Comparison of ENCODE assay signal across 8 cellular contexts in genomic region chr2:207768891-207769596, GRCh38. TPM values are rescaled to one million over a fixed set of nuclear protein-coding genes. Genes with fewer than 3 reads are reported as not detected.
DNase-seq lines count a peak whose midpoint lies in the region; ATAC-seq, FAIRE-seq and TF ChIP-seq lines count a peak whose summit lies in the region.

No MANE protein-coding gene starts in this region.

- H3K4me3 ChIP-seq in dorsolateral prefrontal cortex = peak overlapping the region; percentile 57 to 89 (median 78)
- H3K4me3 ChIP-seq in thymus (ENCODE audit: low read length) = peak overlapping the region; percentile 68

- DNase-seq in CD14-positive monocyte (ENCODE audit: low spot score) (no peak), GM19239 (ENCODE audit: insufficient read length, low spot score) (peak; percentile 42), dorsolateral prefrontal cortex (peak in 4 of 10 donors; percentile 8 to 59 (median 45)), mesothelial cell of epicardium (ENCODE audit: low spot score in 2 of 2, unreplicated experiment in 2 of 2) (peak in 1 of 2 experiments; percentile 53), NCI-H774 (lab: John Stamatoyannopoulos, UW) (no peak)

- ATAC-seq in HG03342 (IDR thresholded peaks at IDR 0.05; ENCODE audit: unreplicated experiment) = peak; percentile 12
- ATAC-seq in SK-N-SH treated with all-trans-retinoic acid at 6 μM for 48 hours = peak; percentile 30

- no peak for TF ChIP-seq CTCF in CD14-positive monocyte (IDR thresholded peaks at IDR 0.05)
- no peak for TF ChIP-seq CTCF in dorsolateral prefrontal cortex (IDR thresholded peaks at IDR 0.05 in 54 of 56, conservative IDR thresholded peaks at IDR 0.05 in 2 of 56; ENCODE audit: low read depth in 1 of 56, partially characterized antibody in 56 of 56)
- no peak for TF ChIP-seq CTCF in mesothelial cell of epicardium (IDR thresholded peaks at IDR 0.05; ENCODE audit: unreplicated experiment)

- H3K4me1 Mint-ChIP-seq in CD14-positive monocyte (peaks cover 50% of the 10 kb centered on the region), mesothelial cell of epicardium (peaks cover 28% of the 10 kb centered on the region)

- H3K27ac Mint-ChIP-seq in CD14-positive monocyte (peak overlapping the region in 2 of 7 donors; percentile 26 to 76), mesothelial cell of epicardium (peak overlapping the region; percentile 61)

- peak overlapping the region in 51 of 59 donors; percentile 7 to 93 (median 78) for H3K27ac ChIP-seq in dorsolateral prefrontal cortex
- peak overlapping the region; percentile 10 for H3K27ac ChIP-seq in thymus (ENCODE audit: low read depth)

- under 1% methylated on average over 51 of the region's 51 CpGs for WGBS in thymus

- no peaks in the 10 kb centered on the region for H3K9me3 ChIP-seq in thymus (ENCODE audit: control insufficient read depth)

- peak overlapping the region; percentile 91 to 94 for H3K4me3 Mint-ChIP-seq in CD14-positive monocyte
- H3K4me3 Mint-ChIP-seq in mesothelial cell of epicardium = peak overlapping the region; percentile 79

- H3K27me3 Mint-ChIP-seq in CD14-positive monocyte (ENCODE audit: low read depth in 3 of 3) = peaks cover 7 to 27% (median 26%) of the 10 kb centered on the region in 3 donors
- peaks cover 56% of the 10 kb centered on the region for H3K27me3 Mint-ChIP-seq in mesothelial cell of epicardium (ENCODE audit: low read depth)

- H3K36me3 Mint-ChIP-seq in CD14-positive monocyte (peaks cover 10 to 17% of the 10 kb centered on the region in 2 donors), mesothelial cell of epicardium (no peaks in the 10 kb centered on the region)

- H3K4me1 ChIP-seq in thymus (ENCODE audit: control insufficient read depth, insufficient read depth, low read length) = peaks cover 17% of the 10 kb centered on the region

- H3K9me3 Mint-ChIP-seq in CD14-positive monocyte (peaks cover 0 to 3% (median 1%) of the 10 kb centered on the region in 7 donors), mesothelial cell of epicardium (no peaks in the 10 kb centered on the region)

- FAIRE-seq in GM19239 (lab: Jason Lieb, UNC) = peak; percentile 37

- H3K36me3 ChIP-seq in thymus (ENCODE audit: control insufficient read depth, insufficient read depth) = no peaks in the 10 kb centered on the region

- H3K27me3 ChIP-seq in dorsolateral prefrontal cortex = no peaks in the 10 kb centered on the region
- H3K27me3 ChIP-seq in thymus (ENCODE audit: control insufficient read depth, insufficient read depth) = peaks cover 46% of the 10 kb centered on the region

- intact Hi-C loops in CD14-positive monocyte (cut with micrococcal nuclease) = loop anchor here (5.0 to 10.0 kb wide), 2 partner anchors 258 to 266 kb away; partner anchors contain the start of gene PLEKHM3 (in 1 of the 2)
- intact Hi-C loops in dorsolateral prefrontal cortex (cut with DNase I) = loop anchor here (1.0 to 5.0 kb wide), 4 partner anchors 44 to 256 kb away; partner anchors contain the start of gene PLEKHM3 (in 2 of the 2)

TF ChIP-seq in SK-N-SH treated with all-trans-retinoic acid at 6 μM for 48 hours, 23 proteins besides CTCF, POLR2A, EP300 and RAD21 (continues in another document):
- TF ChIP-seq ZNF565 (CRISPR knock-in tag; conservative IDR thresholded peaks at IDR 0.05; ENCODE audit: low read depth) = no peak
- no peak for TF ChIP-seq ESRRG (CRISPR knock-in tag; IDR thresholded peaks at IDR 0.05)
- no peak for TF ChIP-seq ZFP30 (CRISPR knock-in tag; IDR thresholded peaks at IDR 0.05)
- TF ChIP-seq CSRNP3 (CRISPR knock-in tag; IDR thresholded peaks at IDR 0.05) = no peak
- no peak for TF ChIP-seq ZC3H10 (CRISPR knock-in tag; IDR thresholded peaks at IDR 0.05)
- TF ChIP-seq TSHZ2 (CRISPR knock-in tag; IDR thresholded peaks at IDR 0.05) = no peak
- TF ChIP-seq CREB5 (CRISPR knock-in tag; IDR thresholded peaks at IDR 0.05; ENCODE audit: low read depth) = no peak
- TF ChIP-seq PPARA (CRISPR knock-in tag; IDR thresholded peaks at IDR 0.05; ENCODE audit: borderline replicate concordance) = no peak
- TF ChIP-seq CSDC2 (CRISPR knock-in tag; IDR thresholded peaks at IDR 0.05) = no peak
- TF ChIP-seq TOX (CRISPR knock-in tag; IDR thresholded peaks at IDR 0.05; ENCODE audit: borderline replicate concordance) = no peak
- no peak for TF ChIP-seq ZNF70 (CRISPR knock-in tag; IDR thresholded peaks at IDR 0.05)
- no peak for TF ChIP-seq ISL1 (CRISPR knock-in tag; IDR thresholded peaks at IDR 0.05)
- TF ChIP-seq PATZ1 (CRISPR knock-in tag; IDR thresholded peaks at IDR 0.05; ENCODE audit: borderline replicate concordance) = no peak
- TF ChIP-seq ARNTL (CRISPR knock-in tag; IDR thresholded peaks at IDR 0.05; ENCODE audit: borderline replicate concordance, low read depth) = no peak
- TF ChIP-seq ZNF8 (CRISPR knock-in tag; IDR thresholded peaks at IDR 0.05) = no peak
- TF ChIP-seq ZFP3 (CRISPR knock-in tag; IDR thresholded peaks at IDR 0.05) = no peak
- no peak for TF ChIP-seq GLIS3 (CRISPR knock-in tag; IDR thresholded peaks at IDR 0.05)

RNA-seq across cellular contexts. Expression of gene FZD5, which starts 0.7 kb away (rescaled TPM):
- polyA plus RNA-seq in CD14-positive monocyte (under 1 TPM; 0.32 to 0.48 TPM), thymus (2.9 TPM)
- total RNA-seq in dorsolateral prefrontal cortex (10 to 100 TPM in 10 of 120 experiments, 1 to 10 TPM in 110; 2.1 to 17.5 (median 5.0) TPM), mesothelial cell of epicardium (1.9 to 2.1 TPM (median 1.9 TPM) in 3 replicates)

RNA-seq across cellular contexts. Expression of gene CCNYL1, which starts 57.6 kb away (rescaled TPM):
- polyA plus RNA-seq in CD14-positive monocyte (1 to 10 TPM; 4.1 to 4.6 TPM), thymus (10.5 TPM)
- total RNA-seq in dorsolateral prefrontal cortex (10 to 100 TPM in 119 of 120 experiments, 1 to 10 TPM in 1; 9.6 to 27.4 (median 16.3) TPM), mesothelial cell of epicardium (11.9 to 15.3 TPM (median 15.1 TPM) in 3 replicates)
